In genomic region chr10:121165276-121165675, GRCh38 we compare ENCODE assay signal across 35 cellular contexts.
DNase-seq lines count a peak whose midpoint lies in the region; ATAC-seq, FAIRE-seq and TF ChIP-seq lines count a peak whose summit lies in the region.
"Had no signal": no experiment of that assay in that cellular context is flagged by ENCODE, and none has a peak within 500 bp of the region (broad histone marks: within the 10 kb centered on the region; RNA-seq: fewer than 3 reads in every experiment).

No MANE protein-coding gene starts in this region.

- FAIRE-seq in keratinocyte (lab: Jason Lieb, UNC), result peak; percentile 69

- H3K4me1 ChIP-seq in breast epithelium (no peaks in the 10 kb centered on the region), keratinocyte (ENCODE audit: control insufficient read depth, extremely low read depth, insufficient read depth, low read length) (peaks cover 11% of the 10 kb centered on the region)
- H3K4me1 ChIP-seq: prostate gland had no signal

- BruUV-seq in MCF 10A (replicated peaks; lab: Mats Ljungman, UMichigan), result no TSS peak

- H3K27me3 Mint-ChIP-seq in MCF 10A (ENCODE audit: insufficient read depth, unreplicated experiment) (no peaks in the 10 kb centered on the region), mesothelial cell of epicardium (ENCODE audit: low read depth) (no peaks in the 10 kb centered on the region)
- H3K27me3 Mint-ChIP-seq: brain had no signal

- no peak overlapping the region for H3K4me3 ChIP-seq in breast epithelium
- no peak overlapping the region for H3K4me3 ChIP-seq in keratinocyte (ENCODE audit: control insufficient read depth in 2 of 3, extremely low read depth in 1 of 3, insufficient read depth in 2 of 3, low read depth in 1 of 3, low read length in 3 of 3)
- H3K4me3 ChIP-seq: GM23248, PC-9, prostate gland, upper lobe of left lung had no signal

- H3K4me1 Mint-ChIP-seq in MCF 10A (ENCODE audit: insufficient read depth, unreplicated experiment) (no peaks in the 10 kb centered on the region), mesothelial cell of epicardium (peaks cover 13% of the 10 kb centered on the region)
- H3K4me1 Mint-ChIP-seq: brain, CD14-positive monocyte, natural killer cell had no signal

- no peaks in the 10 kb centered on the region for H3K36me3 ChIP-seq in breast epithelium
- H3K36me3 ChIP-seq in keratinocyte (ENCODE audit: control insufficient read depth in 2 of 2, extremely low read depth in 1 of 2, insufficient read depth in 2 of 2, low read length in 2 of 2), result no peaks in the 10 kb centered on the region
- H3K36me3 ChIP-seq: prostate gland, upper lobe of left lung had no signal

- TF ChIP-seq POLR2A in breast epithelium (IDR thresholded peaks at IDR 0.05), result no peak

- H3K9me3 Mint-ChIP-seq in MCF 10A (ENCODE audit: unreplicated experiment), result no peaks in the 10 kb centered on the region
- H3K9me3 Mint-ChIP-seq in mesothelial cell of epicardium, result peaks cover 20% of the 10 kb centered on the region
- H3K9me3 Mint-ChIP-seq: natural killer cell had no signal

- H3K79me2 ChIP-seq in keratinocyte (ENCODE audit: control insufficient read depth, insufficient read depth, low read length), result no peaks in the 10 kb centered on the region

- CTCF ChIA-PET in MCF 10A (lab: Yijun Ruan, JAX), result no interaction called here

- no peak overlapping the region for H3K4me2 ChIP-seq in keratinocyte (ENCODE audit: control insufficient read depth, extremely low read depth, insufficient read depth, low read depth, low read length)
- H3K4me2 ChIP-seq: PC-9 had no signal

- H3K27ac Mint-ChIP-seq in MCF 10A (ENCODE audit: low read depth, unreplicated experiment) (no peak overlapping the region), mesothelial cell of epicardium (no peak overlapping the region)
- H3K27ac Mint-ChIP-seq: brain, CD14-positive monocyte, natural killer cell had no signal

- no peak overlapping the region for H3K27ac ChIP-seq in breast epithelium
- H3K27ac ChIP-seq in keratinocyte (ENCODE audit: control insufficient read depth, insufficient read depth, low read length), result no peak overlapping the region
- H3K27ac ChIP-seq: epithelial cell of prostate, GM23248, PC-9, prostate gland, upper lobe of left lung had no signal

- no peaks in the 10 kb centered on the region for H4K20me1 ChIP-seq in keratinocyte (ENCODE audit: control insufficient read depth, extremely low read depth, insufficient read depth, low read length)

- DNase-seq in MCF 10A (ENCODE audit: unreplicated experiment), result peak; percentile 21
- no peak for DNase-seq in breast epithelium (ENCODE audit: low spot score in 2 of 2)
- peak; percentile 63 for DNase-seq in astrocyte of the hippocampus (ENCODE audit: low read depth, low spot score)
- peak; percentile 54 for DNase-seq in keratinocyte (ENCODE audit: low read depth, low spot score)
- no peak for DNase-seq in NCI-H1417 treated with DMSO at 0.1 percent for 48 hours (lab: John Stamatoyannopoulos, UW)
- no peak for DNase-seq in stimulated activated CD8-positive, alpha-beta memory T cell treated with anti-CD3 and anti-CD28 coated beads, Interleukin-4, amount 100 ng/mL, for 48 hours
- DNase-seq in mesothelial cell of epicardium (ENCODE audit: low spot score in 2 of 2, unreplicated experiment in 2 of 2), result no peak
- DNase-seq: 8988T; activated CD4-positive, alpha-beta T cell treated with anti-CD3 and anti-CD28 coated beads, Interleukin-2, amount 50 U/mL, for 48 hours; activated CD4-positive, CD25-positive, alpha-beta regulatory T cell treated with anti-CD3 and anti-CD28 coated beads, Interleukin-2, amount 50 U/mL, for 72 hours; activated naive CD4-positive, alpha-beta T cell treated with Interleukin-2 at 50 U/mL for 16 hours; DMS79; effector CD4-positive, alpha-beta T cell; GDM1; GM23248; islet precursor cell; left ventricle myocardium superior; midbrain; natural killer cell; NCI-H1436; NCI-H2081; NCI-H526 treated with DMSO at 0.1 percent for 48 hours; nucleus accumbens; PC-9; SHP77; stimulated activated CD4-positive, alpha-beta T cell treated with anti-CD3 and anti-CD28 coated beads, Interleukin-12 subunit alpha, Interleukin-12 subunit beta, amount 100 ng/mL, for 4 hours; stimulated activated CD4-positive, alpha-beta T cell treated with anti-CD3 and anti-CD28 coated beads, Interleukin-2, amount 100 ng/mL, for 48 hours; T-helper 2 cell; upper lobe of left lung had no signal

- dilution Hi-C loops in keratinocyte (cut with MboI; ENCODE audit: extremely low pct_ligation_motif_present, low sequenced_read_pairs), result no loop called here

- H3K27me3 ChIP-seq in breast epithelium (peaks cover 0 to 8% of the 10 kb centered on the region in 2 donors), keratinocyte (ENCODE audit: control insufficient read depth, extremely low read depth, insufficient read depth, low read length) (no peaks in the 10 kb centered on the region)
- H3K27me3 ChIP-seq: upper lobe of left lung had no signal

- H3K9ac ChIP-seq in keratinocyte (ENCODE audit: control insufficient read depth, extremely low read depth, insufficient read depth, low read length), result no peak overlapping the region
- H3K9ac ChIP-seq: GM23248 had no signal

- ATAC-seq in HG02885 (IDR thresholded peaks at IDR 0.05; ENCODE audit: poor library complexity, unreplicated experiment), result no peak
- ATAC-seq: left ventricle myocardium superior, natural killer cell, sciatic nerve had no signal

- no peak overlapping the region for H3K4me3 Mint-ChIP-seq in MCF 10A (ENCODE audit: unreplicated experiment)
- no peak overlapping the region for H3K4me3 Mint-ChIP-seq in mesothelial cell of epicardium
- H3K4me3 Mint-ChIP-seq: brain, CD14-positive monocyte, natural killer cell had no signal

- H2AFZ ChIP-seq in keratinocyte (ENCODE audit: control insufficient read depth, low read length), result no peak overlapping the region
- H2AFZ ChIP-seq: GM23248, PC-9 had no signal

- intact Hi-C loops in MCF 10A (cut with micrococcal nuclease) (no loop called here), breast epithelium (cut with DNase I; ENCODE audit: low total_unique reads) (no loop called here)

- POLR2A ChIA-PET in MCF 10A (lab: Yijun Ruan, JAX), result no interaction called here

- H3K36me3 Mint-ChIP-seq in MCF 10A (ENCODE audit: insufficient read depth, unreplicated experiment) (no peaks in the 10 kb centered on the region), mesothelial cell of epicardium (peaks cover 4% of the 10 kb centered on the region)
- H3K36me3 Mint-ChIP-seq: brain, CD14-positive monocyte, natural killer cell had no signal

- H3K9me1 ChIP-seq in keratinocyte (ENCODE audit: control insufficient read depth, extremely low read depth, insufficient read depth, low read length), result no peaks in the 10 kb centered on the region

- H3K9me3 ChIP-seq in breast epithelium, result peaks cover 0 to 8% of the 10 kb centered on the region in 2 donors
- H3K9me3 ChIP-seq in keratinocyte (ENCODE audit: control insufficient read depth, low read depth, low read length), result no peaks in the 10 kb centered on the region
- H3K9me3 ChIP-seq: prostate gland, upper lobe of left lung had no signal

- TF ChIP-seq CTCF in MCF 10A (IDR thresholded peaks at IDR 0.05; ENCODE audit: unreplicated experiment) (no peak), breast epithelium (IDR thresholded peaks at IDR 0.05) (no peak), keratinocyte (optimal IDR thresholded peaks at IDR 0.05 in 1 of 3, IDR thresholded peaks at IDR 0.05 in 1 of 3, conservative IDR thresholded peaks at IDR 0.05 in 1 of 3; ENCODE audit: extremely low read depth in 1 of 3, insufficient read depth in 2 of 3, low read length in 3 of 3) (no peak), mesothelial cell of epicardium (IDR thresholded peaks at IDR 0.05; ENCODE audit: unreplicated experiment) (no peak)

Comparison
In these comparisons a context has a peak if more than half of its experiments do, and no peak if none do; other contexts are left out.
1. DNase-seq: peak in MCF 10A (single experiment), astrocyte of the hippocampus (single experiment) and keratinocyte (single experiment); none in breast epithelium (0 of 2), NCI-H1417 treated with DMSO at 0.1 percent for 48 hours (single experiment), stimulated activated CD8-positive, alpha-beta memory T cell treated with anti-CD3 and anti-CD28 coated beads, Interleukin-4, amount 100 ng/mL, for 48 hours (single experiment) and mesothelial cell of epicardium (0 of 2).